ENCODE assay signal across 1 cellular context in genomic region chr19:45766293-45766918, GRCh38.
TF ChIP-seq lines count a peak whose summit lies in the region.

No MANE protein-coding gene starts in this region.

TF ChIP-seq in IMR-90, 13 proteins besides CTCF, POLR2A, EP300 and RAD21:
- TF ChIP-seq ELK1 (IDR thresholded peaks at IDR 0.05; ENCODE audit: borderline replicate concordance, low read depth, low read length), result no peak
- TF ChIP-seq NFE2L2 (IDR thresholded peaks at IDR 0.05; ENCODE audit: low read depth, low read length), result no peak
- no peak for TF ChIP-seq SMC3 (IDR thresholded peaks at IDR 0.05; ENCODE audit: low read depth, low read length)
- no peak for TF ChIP-seq CEBPB (IDR thresholded peaks at IDR 0.05; ENCODE audit: low read depth, low read length)
- no peak for TF ChIP-seq RFX5 (IDR thresholded peaks at IDR 0.05; ENCODE audit: low read depth, low read length)
- TF ChIP-seq MAFK (IDR thresholded peaks at IDR 0.05; ENCODE audit: low read depth, low read length), result no peak
- TF ChIP-seq MAZ (IDR thresholded peaks at IDR 0.05; ENCODE audit: borderline replicate concordance, low read depth, low read length), result no peak
- TF ChIP-seq FOS (IDR thresholded peaks at IDR 0.05; ENCODE audit: low read depth, low read length), result no peak
- TF ChIP-seq USF2 (IDR thresholded peaks at IDR 0.05; ENCODE audit: low read depth, low read length), result no peak
- TF ChIP-seq BHLHE40 (IDR thresholded peaks at IDR 0.05; ENCODE audit: low read depth, low read length), result no peak
- TF ChIP-seq RCOR1 (IDR thresholded peaks at IDR 0.05; ENCODE audit: insufficient replicate concordance, low read length), result no peak
- no peak for TF ChIP-seq CHD1 (IDR thresholded peaks at IDR 0.05; ENCODE audit: low read depth, low read length)
- TF ChIP-seq MXI1 (IDR thresholded peaks at IDR 0.05; ENCODE audit: borderline replicate concordance, low read depth, low read length), result no peak
